In the genomic region with DNA sequence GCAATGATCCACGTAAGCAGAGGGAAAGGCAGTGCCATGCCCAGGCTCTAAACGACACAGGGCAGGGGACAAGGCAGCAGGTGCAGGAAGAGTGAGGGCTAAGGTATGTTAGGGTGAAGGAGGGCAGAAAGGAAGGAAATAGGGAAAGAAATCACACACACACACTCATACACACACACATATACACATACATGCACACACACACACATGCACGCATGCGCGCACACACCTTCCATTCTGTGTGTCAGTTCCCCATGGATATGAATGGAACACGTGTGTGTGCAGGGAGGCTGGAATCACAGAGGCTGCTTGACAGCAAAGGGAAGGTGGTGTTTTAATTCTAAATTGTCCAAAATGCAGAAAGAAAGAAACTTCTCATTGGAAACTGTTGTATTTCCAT, we compare ENCODE assay signal across 25 cellular contexts.
"Had no signal": no experiment of that assay in that cellular context is flagged by ENCODE, and none has a peak within 500 bp of the region (broad histone marks: within the 10 kb centered on the region; RNA-seq: fewer than 3 reads in every experiment).

No MANE protein-coding gene starts in this region.

- H3K9ac ChIP-seq: neural progenitor cell had no signal

- H3K4me1 ChIP-seq: right lobe of liver had no signal

- H3K36me3 Mint-ChIP-seq: mesothelial cell of epicardium, naive B cell, natural killer cell, neural progenitor cell had no signal

- H3K4me2 ChIP-seq: neural progenitor cell, smooth muscle cell had no signal

- H3K4me3 Mint-ChIP-seq: mesothelial cell of epicardium; naive B cell; natural killer cell; nephron progenitor cell; neural progenitor cell; stimulated activated memory B cell treated with anti-CD40 and anti-IgM and Interleukin-4, amounts not matched to agents 10 μg/mL and 1 μg/mL and 100 μg/mL, for 72 hours; stimulated activated naive CD8-positive, alpha-beta T cell treated with anti-CD3 and anti-CD28 coated beads, Interleukin-15, amount 100 ng/mL, for 72 hours had no signal

- H3K27ac ChIP-seq: left ventricle myocardium inferior, neural progenitor cell, ovary, psoas muscle, right lobe of liver, tibial nerve, upper lobe of left lung, vagina had no signal

- H3K27me3 ChIP-seq: ovary, right lobe of liver, tibial nerve, upper lobe of left lung, vagina had no signal

- H3K4me3 ChIP-seq: left ventricle myocardium inferior, lung, neural progenitor cell, ovary, psoas muscle, right lobe of liver, smooth muscle cell, tibial nerve, upper lobe of left lung, vagina had no signal

- H3K9me3 ChIP-seq: left ventricle myocardium inferior, ovary, psoas muscle, right lobe of liver, tibial nerve, upper lobe of left lung, vagina had no signal

- H3K27me3 Mint-ChIP-seq: naive B cell; stimulated activated memory B cell treated with anti-CD40 and anti-IgM and Interleukin-4, amounts not matched to agents 10 μg/mL and 1 μg/mL and 100 μg/mL, for 72 hours; stimulated activated naive CD8-positive, alpha-beta T cell treated with anti-CD3 and anti-CD28 coated beads, Interleukin-15, amount 100 ng/mL, for 72 hours had no signal

- ATAC-seq: natural killer cell; psoas muscle; right lobe of liver; stimulated activated memory B cell treated with anti-CD40 and anti-IgM and Interleukin-4, amounts not matched to agents 10 μg/mL and 1 μg/mL and 100 μg/mL, for 72 hours; stimulated activated naive CD8-positive, alpha-beta T cell treated with anti-CD3 and anti-CD28 coated beads, Interleukin-15, amount 100 ng/mL, for 72 hours had no signal

- H3K36me3 ChIP-seq: left ventricle myocardium inferior, neural progenitor cell, ovary, right lobe of liver, tibial nerve, upper lobe of left lung, vagina had no signal

- H3K9me3 Mint-ChIP-seq: mesothelial cell of epicardium; naive B cell; natural killer cell; nephron progenitor cell; neural progenitor cell; stimulated activated memory B cell treated with anti-CD40 and anti-IgM and Interleukin-4, amounts not matched to agents 10 μg/mL and 1 μg/mL and 100 μg/mL, for 72 hours; stimulated activated naive CD8-positive, alpha-beta T cell treated with anti-CD3 and anti-CD28 coated beads, Interleukin-15, amount 100 ng/mL, for 72 hours had no signal

- H2AFZ ChIP-seq: neural progenitor cell had no signal

- H3K27ac Mint-ChIP-seq: mesothelial cell of epicardium; naive B cell; natural killer cell; nephron progenitor cell; neural progenitor cell; stimulated activated memory B cell treated with anti-CD40 and anti-IgM and Interleukin-4, amounts not matched to agents 10 μg/mL and 1 μg/mL and 100 μg/mL, for 72 hours; stimulated activated naive CD8-positive, alpha-beta T cell treated with anti-CD3 and anti-CD28 coated beads, Interleukin-15, amount 100 ng/mL, for 72 hours had no signal

- DNase-seq: hypothalamus; islet precursor cell; left ventricle myocardium inferior; mesendoderm; naive B cell; natural killer cell; nephron progenitor cell; ovary; psoas muscle; stimulated activated CD4-positive, alpha-beta T cell treated with anti-CD3 and anti-CD28 coated beads, Interleukin-1b, Interleukin-23, amount 100 ng/mL, for 48 hours; stimulated activated CD4-positive, alpha-beta T cell treated with anti-CD3 and anti-CD28 coated beads, Interleukin-2, amount 100 ng/mL, for 48 hours; stimulated activated CD4-positive, alpha-beta T cell treated with anti-CD3 and anti-CD28 coated beads, Interleukin-4, amount 100 ng/mL, for 4 hours; stimulated activated CD8-positive, alpha-beta memory T cell treated with anti-CD3 and anti-CD28 coated beads, Interleukin-4, amount 100 ng/mL, for 48 hours; stimulated activated naive CD4-positive, alpha-beta T cell treated with Interleukin-2 at 50 U/mL for 16 hours; stimulated activated naive CD8-positive, alpha-beta T cell treated with anti-CD3 and anti-CD28 coated beads, Interleukin-15, amount 100 ng/mL, for 72 hours; substantia nigra; upper lobe of left lung had no signal
